In the genomic region with DNA sequence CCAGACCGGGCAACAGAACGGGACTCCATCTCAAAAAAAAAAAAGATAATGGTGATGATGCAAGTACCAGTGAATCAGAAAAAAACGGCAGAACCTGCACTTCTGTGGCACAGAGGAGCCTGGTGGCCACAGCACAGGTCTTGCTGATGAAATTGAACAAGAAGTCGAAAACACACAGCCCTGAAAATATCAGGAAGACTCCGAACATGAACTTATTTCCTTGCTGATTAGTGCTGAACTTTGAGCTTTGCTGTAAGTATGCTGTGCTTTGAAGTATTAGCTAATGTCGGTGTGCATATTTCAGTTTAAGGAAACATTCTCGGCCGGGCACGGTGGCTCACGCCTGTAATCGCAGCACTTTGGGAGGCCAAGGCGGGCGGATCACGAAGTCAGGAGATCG, we compare ENCODE assay signal across 35 cellular contexts. TPM values are rescaled to one million over a fixed set of nuclear protein-coding genes. Genes with fewer than 3 reads are reported as not detected.
"Had no signal": no experiment of that assay in that cellular context is flagged by ENCODE, and none has a peak within 500 bp of the region (broad histone marks: within the 10 kb centered on the region; RNA-seq: fewer than 3 reads in every experiment).

No MANE protein-coding gene starts in this region.

- H3K27ac ChIP-seq: ascending aorta, cardiac muscle cell, gastroesophageal sphincter, left lung, neutrophil, ovary, right lobe of liver, upper lobe of left lung, vagina, VCaP had no signal

- H3K9me3 ChIP-seq: ascending aorta, gastroesophageal sphincter, left lung, neutrophil, ovary, right lobe of liver, upper lobe of left lung, vagina had no signal

- H3K4me3 Mint-ChIP-seq: activated CD4-positive, alpha-beta memory T cell treated with anti-CD3 and anti-CD28 coated beads for 36 hours; activated CD4-positive, alpha-beta T cell treated with anti-CD3 and anti-CD28 coated beads, Interleukin-2, amount 10 ng/mL, durations not matched to agents 24 days and 14 days; activated naive CD4-positive, alpha-beta T cell treated with anti-CD3 and anti-CD28 coated beads for 36 hours; activated naive CD8-positive, alpha-beta T cell treated with anti-CD3 and anti-CD28 coated beads, Interleukin-2, amount 10 ng/mL, durations not matched to agents 7 days and 5 days; activated T-helper 1 cell treated with anti-CD3 and anti-CD28 coated beads, Interleukin-12 subunit alpha, Interleukin-12 subunit beta, Interleukin-2, Interleukin-4 antibody, amounts not matched to agents 30 ng/mL and 10 ng/mL and 1 ng/mL, durations not matched to agents 14 hours and 24 hours and 36 hours; brain; effector memory CD8-positive, alpha-beta T cell; immature natural killer cell; naive B cell; nephron progenitor cell; stimulated activated effector memory CD8-positive, alpha-beta T cell treated with anti-CD3 and anti-CD28 coated beads, Interleukin-12 subunit alpha, Interleukin-12 subunit beta, amount 100 ng/mL, for 72 hours; stimulated activated naive CD8-positive, alpha-beta T cell treated with anti-CD3 and anti-CD28 coated beads, Interleukin-15, Interleukin-2, amounts not matched to agents 100 ng/mL and 50 ng/mL, for 24 hours had no signal

- H3K4me1 ChIP-seq: ascending aorta, gastroesophageal sphincter, right lobe of liver, vagina had no signal

- H3K36me3 ChIP-seq: ascending aorta, cardiac muscle cell, gastroesophageal sphincter, neutrophil, ovary, vagina had no signal

- H3K4me3 ChIP-seq: ascending aorta, cardiac muscle cell, gastroesophageal sphincter, left lung, lung, ovary, right lobe of liver, upper lobe of left lung, vagina had no signal

- H3K27me3 Mint-ChIP-seq: effector memory CD8-positive, alpha-beta T cell; progenitor cell of endocrine pancreas; stimulated activated naive CD8-positive, alpha-beta T cell treated with anti-CD3 and anti-CD28 coated beads, Interleukin-15, Interleukin-2, amounts not matched to agents 100 ng/mL and 50 ng/mL, for 24 hours had no signal

- H3K27me3 ChIP-seq: ascending aorta, cardiac muscle cell, gastroesophageal sphincter, left lung, ovary, right lobe of liver, upper lobe of left lung, vagina had no signal

- ATAC-seq: effector memory CD8-positive, alpha-beta T cell; gastroesophageal sphincter; left lung; stimulated activated effector memory CD8-positive, alpha-beta T cell treated with anti-CD3 and anti-CD28 coated beads, Interleukin-12 subunit alpha, Interleukin-12 subunit beta, amount 100 ng/mL, for 72 hours had no signal

- H3K9me3 Mint-ChIP-seq: effector memory CD8-positive, alpha-beta T cell; immature natural killer cell had no signal

- H3K27ac Mint-ChIP-seq: activated CD4-positive, alpha-beta memory T cell treated with anti-CD3 and anti-CD28 coated beads for 36 hours; activated CD4-positive, alpha-beta T cell treated with anti-CD3 and anti-CD28 coated beads, Interleukin-2, amount 10 ng/mL, durations not matched to agents 24 days and 14 days; activated naive CD4-positive, alpha-beta T cell treated with anti-CD3 and anti-CD28 coated beads for 36 hours; activated naive CD8-positive, alpha-beta T cell treated with anti-CD3 and anti-CD28 coated beads, Interleukin-2, amount 10 ng/mL, durations not matched to agents 7 days and 5 days; activated T-helper 1 cell treated with anti-CD3 and anti-CD28 coated beads, Interleukin-12 subunit alpha, Interleukin-12 subunit beta, Interleukin-2, Interleukin-4 antibody, amounts not matched to agents 30 ng/mL and 10 ng/mL and 1 ng/mL, durations not matched to agents 14 hours and 24 hours and 36 hours; brain; effector memory CD8-positive, alpha-beta T cell; nephron progenitor cell; progenitor cell of endocrine pancreas; stimulated activated effector memory CD8-positive, alpha-beta T cell treated with anti-CD3 and anti-CD28 coated beads, Interleukin-12 subunit alpha, Interleukin-12 subunit beta, amount 100 ng/mL, for 72 hours; stimulated activated naive CD8-positive, alpha-beta T cell treated with anti-CD3 and anti-CD28 coated beads, Interleukin-15, Interleukin-2, amounts not matched to agents 100 ng/mL and 50 ng/mL, for 24 hours had no signal

- DNase-seq: activated CD4-positive, alpha-beta memory T cell treated with anti-CD3 and anti-CD28 coated beads for 36 hours; activated CD4-positive, alpha-beta T cell treated with anti-CD3 and anti-CD28 coated beads, Interleukin-2, amount 10 ng/mL, durations not matched to agents 24 days and 14 days; activated CD4-positive, CD25-positive, alpha-beta regulatory T cell treated with anti-CD3 and anti-CD28 coated beads, Interleukin-2, amount 50 U/mL, for 72 hours; activated CD8-positive, alpha-beta memory T cell treated with anti-CD3 and anti-CD28 coated beads, Interleukin-2, amount 50 U/mL, for 4 hours; activated effector memory CD4-positive, alpha-beta T cell treated with anti-CD3 and anti-CD28 coated beads, Interleukin-2, amount 50 U/mL, for 16 hours; activated naive CD4-positive, alpha-beta T cell treated with anti-CD3 and anti-CD28 coated beads for 36 hours; activated naive CD8-positive, alpha-beta T cell treated with anti-CD3 and anti-CD28 coated beads, Interleukin-2, amount 10 ng/mL, durations not matched to agents 7 days and 5 days; activated T-cell treated with anti-CD3 and anti-CD28 coated beads, Interleukin-2, amount 50 U/mL, for 1 hour; cortex of kidney; effector memory CD8-positive, alpha-beta T cell; erythroblast; hippocampal formation; immature natural killer cell; naive B cell; nephron progenitor cell; ovary; right lobe of liver; stimulated activated CD4-positive, alpha-beta T cell treated with anti-CD3 and anti-CD28 coated beads, Interleukin-12 subunit alpha, Interleukin-12 subunit beta, amount 100 ng/mL, for 4 hours; stimulated activated CD4-positive, alpha-beta T cell treated with anti-CD3 and anti-CD28 coated beads, Interleukin-4, amount 100 ng/mL, for 1 hour; substantia nigra; T-helper 9 cell; upper lobe of left lung had no signal

- H3K36me3 Mint-ChIP-seq: activated CD4-positive, alpha-beta memory T cell treated with anti-CD3 and anti-CD28 coated beads for 36 hours; activated naive CD8-positive, alpha-beta T cell treated with anti-CD3 and anti-CD28 coated beads, Interleukin-2, amount 10 ng/mL, durations not matched to agents 7 days and 5 days; brain; naive B cell; stimulated activated effector memory CD8-positive, alpha-beta T cell treated with anti-CD3 and anti-CD28 coated beads, Interleukin-12 subunit alpha, Interleukin-12 subunit beta, amount 100 ng/mL, for 72 hours had no signal

RNA-seq across cellular contexts. Expression of a gene that starts 56.6 kb away (rescaled TPM):
- total RNA-seq: activated CD4-positive, alpha-beta memory T cell treated with anti-CD3 and anti-CD28 coated beads for 36 hours; activated naive CD4-positive, alpha-beta T cell treated with anti-CD3 and anti-CD28 coated beads for 36 hours; activated T-helper 1 cell treated with anti-CD3 and anti-CD28 coated beads, Interleukin-12 subunit alpha, Interleukin-12 subunit beta, Interleukin-2, Interleukin-4 antibody, amounts not matched to agents 30 ng/mL and 10 ng/mL and 1 ng/mL, durations not matched to agents 14 hours and 24 hours and 36 hours; ascending aorta had no signal
